In the genomic region with DNA sequence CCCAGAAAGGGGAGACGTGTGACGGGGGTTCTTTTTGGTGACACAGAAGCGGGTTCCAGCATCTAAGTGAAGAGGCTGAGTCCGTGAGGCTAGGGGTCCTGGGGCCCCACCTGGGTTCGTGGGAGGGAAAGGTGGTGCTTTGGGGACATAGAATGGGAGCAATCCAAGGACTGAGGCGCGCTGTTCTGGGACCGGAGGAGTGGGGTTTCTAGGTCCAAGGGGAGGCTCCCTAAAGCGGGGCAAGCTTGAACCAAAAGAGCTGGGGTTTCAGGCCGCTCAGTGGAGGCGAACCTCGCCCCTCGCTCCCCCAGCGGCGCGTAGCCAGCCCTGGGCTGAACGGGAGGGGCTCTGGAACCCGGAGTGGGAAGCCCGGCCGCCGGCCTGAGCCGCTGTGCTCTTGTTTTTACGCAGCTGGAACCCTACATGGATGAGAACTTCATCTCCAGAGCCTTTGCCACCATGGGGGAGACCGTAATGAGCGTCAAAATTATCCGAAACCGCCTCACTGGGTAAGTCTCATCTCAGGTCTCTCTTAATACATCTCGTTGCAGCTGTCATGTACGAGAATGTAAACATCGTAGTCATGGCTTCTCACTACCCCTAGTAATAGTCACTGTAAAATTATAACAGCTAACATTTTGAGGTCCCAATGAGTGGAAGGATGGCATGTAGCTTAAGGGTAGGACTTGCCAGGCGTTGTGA, we compare ENCODE assay signal across 8 cellular contexts. TPM values are rescaled to one million over a fixed set of nuclear protein-coding genes. Genes with fewer than 3 reads are reported as not detected.
DNase-seq lines count a peak whose midpoint lies in the region; ATAC-seq and TF ChIP-seq lines count a peak whose summit lies in the region.

No MANE protein-coding gene starts in this region.

- intact Hi-C loops in A673 (cut with micrococcal nuclease; ENCODE audit: unreplicated experiment) (no loop called here), head of caudate nucleus (cut with DNase I) (loop anchor here (5.0 kb wide), 1 partner anchor 36 kb away; no protein-coding TSS in a partner anchor)

- H3K36me3 ChIP-seq in A673 (ENCODE audit: insufficient read depth, low read length, poor library complexity, severe bottlenecking) (peaks cover 10% of the 10 kb centered on the region), neutrophil (peaks cover 19% of the 10 kb centered on the region)

- peak overlapping the region; percentile 99 for H3K27ac Mint-ChIP-seq in activated naive CD8-positive, alpha-beta T cell treated with anti-CD3 and anti-CD28 coated beads, Interleukin-2, amount 50 U/mL, for 24 hours

- no peaks in the 10 kb centered on the region for H3K27me3 Mint-ChIP-seq in activated naive CD8-positive, alpha-beta T cell treated with anti-CD3 and anti-CD28 coated beads, Interleukin-2, amount 50 U/mL, for 24 hours

- CTCF ChIA-PET in A673 (lab: Charles Lee), result interaction anchor here (0.9 kb wide), 1 partner anchor 193 kb away, joined by 3 read pairs; no protein-coding TSS in a partner anchor
- CTCF ChIA-PET in GM10248 (lab: Yijun Ruan, JAX), result interaction anchor here (1.0 to 2.0 kb wide), 8 partner anchors 12 to 143 kb away, joined by 3 to 7 read pairs (median 4); no protein-coding TSS in a partner anchor

- no peaks in the 10 kb centered on the region for H3K9me3 Mint-ChIP-seq in activated naive CD8-positive, alpha-beta T cell treated with anti-CD3 and anti-CD28 coated beads, Interleukin-2, amount 50 U/mL, for 24 hours

- H3K27me3 ChIP-seq in A673 (replicated peaks; ENCODE audit: insufficient read depth, low read depth, low read length, poor library complexity), result no peaks in the 10 kb centered on the region
- H3K27me3 ChIP-seq in neutrophil, result no peaks in the 10 kb centered on the region

- H3K4me3 Mint-ChIP-seq in activated naive CD8-positive, alpha-beta T cell treated with anti-CD3 and anti-CD28 coated beads, Interleukin-2, amount 50 U/mL, for 24 hours, result peak overlapping the region; percentile 99

- DNase-seq in A673 (ENCODE audit: low spot score) (no peak), GM10248 (ENCODE audit: extremely low spot score) (peak; percentile 59), NCI-H2171 treated with DMSO at 0.1 percent for 48 hours (lab: John Stamatoyannopoulos, UW) (peak; percentile 32), head of caudate nucleus (peak in 37 of 42 donors; percentile 9 to 67 (median 38)), NCI-H187 treated with DMSO at 0.1 percent for 48 hours (lab: John Stamatoyannopoulos, UW) (no peak)
- DNase-seq in activated naive CD8-positive, alpha-beta T cell treated with anti-CD3 and anti-CD28 coated beads, Interleukin-2, amount 50 U/mL, for 24 hours, result peak; percentile 47

- peaks cover 11% of the 10 kb centered on the region for H3K4me1 ChIP-seq in A673 (ENCODE audit: insufficient read depth, low read length, poor library complexity, severe bottlenecking)
- peaks cover 13 to 15% of the 10 kb centered on the region in 2 experiments for H3K4me1 ChIP-seq in neutrophil (ENCODE audit: control insufficient read depth in 1 of 2, insufficient read depth in 1 of 2, low read depth in 1 of 2, low read length in 1 of 2)

- TSS peak; percentile 70 for BruUV-seq in A673 (replicated peaks; lab: Mats Ljungman, UMichigan)

- POLR2A ChIA-PET in A673 (lab: Charles Lee; ENCODE audit: low non-redundant PET) (interaction anchor here (0.6 to 1.0 kb wide), 3 partner anchors 13 to 290 kb away, joined by 5 to 7 read pairs (median 6); no protein-coding TSS in a partner anchor), GM10248 (lab: Yijun Ruan, JAX) (interaction anchor here (1.1 to 2.5 kb wide), 4 partner anchors 24 to 96 kb away, joined by 3 to 64 read pairs (median 5); a partner anchor contains a TSS)

- H3K9me3 ChIP-seq in A673 (ENCODE audit: low read depth, low read length, poor library complexity, severe bottlenecking) (no peaks in the 10 kb centered on the region), neutrophil (no peaks in the 10 kb centered on the region)

- peak overlapping the region; percentile 71 for H3K27ac ChIP-seq in A673 (ENCODE audit: low read depth, low read length, poor library complexity, severe bottlenecking)
- peak overlapping the region; percentile 77 for H3K27ac ChIP-seq in neutrophil

- TF ChIP-seq CTCF in A673 (conservative IDR thresholded peaks at IDR 0.05; ENCODE audit: low read depth, low read length) (no peak), GM10248 (IDR thresholded peaks at IDR 0.05; ENCODE audit: control extremely low read depth, extremely low read depth, low read depth, missing control alignments) (no peak), neutrophil (IDR thresholded peaks at IDR 0.05) (no peak)

- peak overlapping the region; percentile 91 for H3K4me3 ChIP-seq in A673 (ENCODE audit: low read depth, low read length, poor library complexity, severe bottlenecking)
- peak overlapping the region; percentile 79 to 95 for H3K4me3 ChIP-seq in neutrophil (ENCODE audit: low read depth in 1 of 2, low read length in 1 of 2)

- peaks cover 31% of the 10 kb centered on the region for H3K4me1 Mint-ChIP-seq in activated naive CD8-positive, alpha-beta T cell treated with anti-CD3 and anti-CD28 coated beads, Interleukin-2, amount 50 U/mL, for 24 hours

- H3K36me3 Mint-ChIP-seq in activated naive CD8-positive, alpha-beta T cell treated with anti-CD3 and anti-CD28 coated beads, Interleukin-2, amount 50 U/mL, for 24 hours (ENCODE audit: low read depth), result peaks cover 19% of the 10 kb centered on the region

- ATAC-seq in HG02759 (IDR thresholded peaks at IDR 0.05; ENCODE audit: unreplicated experiment), result peak; percentile 18
- ATAC-seq in activated naive CD8-positive, alpha-beta T cell treated with anti-CD3 and anti-CD28 coated beads, Interleukin-2, amount 50 U/mL, for 24 hours, result peak; percentile 22

RNA-seq across cellular contexts. Expression of a gene that starts 0.5 kb away (rescaled TPM):
- 33.8 and 38.8 TPM in 2 replicates for total RNA-seq in A673 (2021)

RNA-seq across cellular contexts. Expression of a gene that starts 38.7 kb away (rescaled TPM):
- 2.4 and 3.5 TPM in 2 replicates for total RNA-seq in A673 (2021)

RNA-seq across cellular contexts. Expression of a gene that starts 47.5 kb away (rescaled TPM):
- 111 and 125 TPM in 2 replicates for total RNA-seq in A673 (2021)

Comparison
In these comparisons a context has a peak if more than half of its experiments do, and no peak if none do; other contexts are left out.
1. DNase-seq: peak in GM10248 (single experiment), NCI-H2171 treated with DMSO at 0.1 percent for 48 hours (single experiment), activated naive CD8-positive, alpha-beta T cell treated with anti-CD3 and anti-CD28 coated beads, Interleukin-2, amount 50 U/mL, for 24 hours (single experiment) and head of caudate nucleus (37 of 42); none in A673 (single experiment) and NCI-H187 treated with DMSO at 0.1 percent for 48 hours (single experiment).